In the genomic region with DNA sequence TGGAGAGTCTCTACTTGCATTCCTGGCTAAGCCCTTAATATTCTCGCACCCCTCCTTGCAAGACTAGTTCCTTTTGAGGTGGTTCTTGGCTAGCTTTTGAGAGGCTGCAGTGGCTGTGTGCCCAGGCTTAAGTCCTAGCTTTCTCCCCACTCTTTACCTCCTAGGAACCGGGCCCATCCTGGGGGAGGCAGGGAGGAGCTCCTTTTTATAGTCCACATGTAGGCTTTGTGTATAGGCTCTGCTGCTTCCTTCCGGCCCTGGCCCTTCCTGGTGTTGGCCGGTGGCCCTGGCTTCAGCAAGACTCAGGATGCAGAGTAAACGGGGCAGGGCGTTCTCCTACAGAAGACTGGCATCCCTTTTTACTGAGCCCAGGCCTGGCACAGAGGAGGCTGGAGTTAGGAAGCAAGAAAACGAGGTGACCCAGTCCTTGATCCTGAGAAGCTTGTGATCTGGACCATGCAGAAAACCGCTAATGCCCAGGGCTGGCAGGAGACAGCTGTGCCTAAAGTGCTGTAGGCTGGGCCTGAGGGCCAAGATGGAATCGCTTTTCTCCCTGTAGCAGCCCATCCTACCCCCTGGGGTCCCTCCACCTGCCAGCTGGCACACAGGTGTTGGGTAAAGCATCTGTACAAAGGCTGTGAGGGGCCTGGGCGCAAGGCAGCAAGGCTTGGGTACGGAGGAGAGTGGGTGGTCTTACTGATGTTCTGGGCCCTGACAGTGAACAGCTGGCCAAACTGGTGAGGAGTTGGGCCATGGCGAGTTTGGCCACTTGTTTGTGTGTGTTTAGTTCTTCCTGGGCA, we compare ENCODE assay signal across 9 cellular contexts. TPM values are rescaled to one million over a fixed set of nuclear protein-coding genes. Genes with fewer than 3 reads are reported as not detected.
DNase-seq lines count a peak whose midpoint lies in the region; ATAC-seq, FAIRE-seq and TF ChIP-seq lines count a peak whose summit lies in the region.
"Had no signal": no experiment of that assay in that cellular context is flagged by ENCODE, and none has a peak within 500 bp of the region (broad histone marks: within the 10 kb centered on the region; RNA-seq: fewer than 3 reads in every experiment).

No MANE protein-coding gene starts in this region.

- peaks cover 83% of the 10 kb centered on the region for H3K4me1 Mint-ChIP-seq in activated T-helper 17 cell treated with anti-CD3 and anti-CD28 coated beads, Interleukin-2, amount 50 U/mL, for 72 hours

- H3K4me3 ChIP-seq in heart left ventricle (no peak overlapping the region), sigmoid colon (no peak overlapping the region)

- H3K27ac ChIP-seq in heart left ventricle: peak overlapping the region; percentile 33 to 100 (median 79)
- peak overlapping the region; percentile 51 to 67 (median 56) for H3K27ac ChIP-seq in sigmoid colon

- H3K27me3 Mint-ChIP-seq in activated T-helper 17 cell treated with anti-CD3 and anti-CD28 coated beads, Interleukin-2, amount 50 U/mL, for 72 hours: no peaks in the 10 kb centered on the region

- H3K4me3 Mint-ChIP-seq in activated T-helper 17 cell treated with anti-CD3 and anti-CD28 coated beads, Interleukin-2, amount 50 U/mL, for 72 hours: peak overlapping the region; percentile 81

- WGBS in heart left ventricle, 4 donors: 40 to 58% (median 51%) methylated on average over 11 to 12 of the region's 12 CpGs
- 68 to 71% methylated on average over 12 of the region's 12 CpGs for WGBS in sigmoid colon, 2 donors

- no peak for ATAC-seq in activated T-helper 17 cell treated with anti-CD3 and anti-CD28 coated beads, Interleukin-2, amount 50 U/mL, for 72 hours (replicated peaks)
- ATAC-seq in heart left ventricle (peak; percentile 24 to 45 (median 37)), GM18517 (IDR thresholded peaks at IDR 0.05; ENCODE audit: unreplicated experiment) (no peak), HG03439 (IDR thresholded peaks at IDR 0.05; ENCODE audit: unreplicated experiment) (no peak)

- DNase-seq in HTR-8/SVneo (ENCODE audit: insufficient read length, low spot score) (no peak), heart left ventricle (peak; percentile 69 to 72 (median 70)), sigmoid colon (peak; percentile 74), islet precursor cell (no peak)
- DNase-seq in effector CD8-positive, alpha-beta T cell (lab: John Stamatoyannopoulos, UW): no peak
- DNase-seq: NCI-H2029 treated with DMSO at 0.1 percent for 48 hours had no signal

- no peaks in the 10 kb centered on the region for H3K9me3 ChIP-seq in heart left ventricle
- no peaks in the 10 kb centered on the region for H3K9me3 ChIP-seq in sigmoid colon

- FAIRE-seq in HTR-8/SVneo (lab: Jason Lieb, UNC): peak; percentile 79

- H3K4me1 ChIP-seq in heart left ventricle (peaks cover 17 to 100% (median 97%) of the 10 kb centered on the region in 12 donors), sigmoid colon (peaks cover 0 to 68% (median 36%) of the 10 kb centered on the region in 4 donors)

- TF ChIP-seq POLR2A in heart left ventricle (IDR thresholded peaks at IDR 0.05) (no peak), sigmoid colon (IDR thresholded peaks at IDR 0.05) (no peak)

- peak overlapping the region; percentile 75 for H3K27ac Mint-ChIP-seq in activated T-helper 17 cell treated with anti-CD3 and anti-CD28 coated beads, Interleukin-2, amount 50 U/mL, for 72 hours

- no peaks in the 10 kb centered on the region for H3K9me3 Mint-ChIP-seq in activated T-helper 17 cell treated with anti-CD3 and anti-CD28 coated beads, Interleukin-2, amount 50 U/mL, for 72 hours

- no peak for TF ChIP-seq CTCF in heart left ventricle (IDR thresholded peaks at IDR 0.05)
- TF ChIP-seq CTCF in sigmoid colon (IDR thresholded peaks at IDR 0.05): no peak

- intact Hi-C loops in heart left ventricle (cut with DNase I): no loop called here
- intact Hi-C loops in sigmoid colon (cut with DNase I): no loop called here

- H3K36me3 Mint-ChIP-seq in activated T-helper 17 cell treated with anti-CD3 and anti-CD28 coated beads, Interleukin-2, amount 50 U/mL, for 72 hours (ENCODE audit: low read depth): peaks cover 84% of the 10 kb centered on the region

- H3K27me3 ChIP-seq in heart left ventricle (no peaks in the 10 kb centered on the region), sigmoid colon (no peaks in the 10 kb centered on the region)

- TF ChIP-seq EP300 in sigmoid colon (IDR thresholded peaks at IDR 0.05): no peak

- H3K36me3 ChIP-seq in heart left ventricle: peaks cover 0 to 7% (median 0%) of the 10 kb centered on the region in 9 donors
- no peaks in the 10 kb centered on the region for H3K36me3 ChIP-seq in sigmoid colon

RNA-seq across cellular contexts. Expression of a gene that starts 8.7 kb away (rescaled TPM):
- 100 to 1,000 TPM; 184 to 628 TPM for total RNA-seq in activated T-helper 17 cell treated with anti-CD3 and anti-CD28 coated beads, Interleukin-2, amount 50 U/mL, for 72 hours
- total RNA-seq in heart left ventricle (10 to 100 TPM; 32.5 to 72.2 (median 55.9) TPM), sigmoid colon (100 to 1,000 TPM in 1 of 4 donors, 10 to 100 TPM in 3; 48.5 to 152 (median 67.0) TPM)
- polyA plus RNA-seq in heart left ventricle (10 to 100 TPM; 37.9 to 44.9 TPM), sigmoid colon (10 to 100 TPM in 2 of 3 donors, 1 to 10 TPM in 1; 9.9 to 57.6 (median 19.8) TPM)

Comparison
In these comparisons a context has a peak if more than half of its experiments do, and no peak if none do; other contexts are left out.
1. DNase-seq: peak in heart left ventricle (5 of 5) and sigmoid colon (single experiment); none in HTR-8/SVneo (single experiment), effector CD8-positive, alpha-beta T cell (single experiment) and islet precursor cell (single experiment).
2. ATAC-seq: peak in heart left ventricle (4 of 4); none in activated T-helper 17 cell treated with anti-CD3 and anti-CD28 coated beads, Interleukin-2, amount 50 U/mL, for 72 hours (single experiment), GM18517 (single experiment) and HG03439 (single experiment).